11 cellular contexts compared by ENCODE assay signal in the genomic region with DNA sequence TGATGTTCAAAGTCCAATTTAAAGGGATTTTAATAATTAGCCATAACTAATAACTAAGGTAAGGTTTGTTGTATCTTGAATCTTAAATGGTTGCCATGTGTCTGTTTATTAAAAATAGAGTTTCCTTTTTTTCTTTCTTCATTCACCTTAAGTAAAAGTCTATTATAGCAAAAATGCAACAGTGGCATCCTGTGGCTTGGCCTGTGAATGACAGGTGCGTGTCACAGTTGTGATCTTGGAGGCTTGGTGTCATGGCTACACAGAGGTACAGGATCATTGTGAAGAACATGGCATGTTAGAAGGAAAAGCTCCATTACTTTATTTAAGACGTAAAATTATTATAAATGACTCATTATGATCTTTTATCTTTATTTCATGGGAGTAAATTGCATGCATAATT.
DNase-seq lines count a peak whose midpoint lies in the region; ATAC-seq and TF ChIP-seq lines count a peak whose summit lies in the region.
"Had no signal": no experiment of that assay in that cellular context is flagged by ENCODE, and none has a peak within 500 bp of the region (broad histone marks: within the 10 kb centered on the region; RNA-seq: fewer than 3 reads in every experiment).

No MANE protein-coding gene starts in this region.

- no peaks in the 10 kb centered on the region for H4K20me1 ChIP-seq in MM.1S (ENCODE audit: insufficient read depth, low read length)

- no peaks in the 10 kb centered on the region for H3K9me3 ChIP-seq in MM.1S (replicated peaks; ENCODE audit: insufficient read depth, low read length)

- no peak overlapping the region for H3K27ac ChIP-seq in MM.1S (ENCODE audit: low read length)

- peak; percentile 77 for TF ChIP-seq CTCF in MM.1S (IDR thresholded peaks at IDR 0.05; ENCODE audit: low read length)

- H2AFZ ChIP-seq in MM.1S (ENCODE audit: low read length), result no peak overlapping the region

- no peaks in the 10 kb centered on the region for H3K36me3 ChIP-seq in MM.1S (replicated peaks; ENCODE audit: insufficient read depth, low read length)

- H3F3A ChIP-seq in MM.1S (ENCODE audit: insufficient read depth, low read length), result peaks cover 4% of the 10 kb centered on the region; the same call in 1 of the 2 replicates

- peaks cover 6% of the 10 kb centered on the region; the same call in 1 of the 2 replicates for H3K4me1 ChIP-seq in MM.1S (ENCODE audit: low read length)

- H3K9me2 ChIP-seq in MM.1S (replicated peaks; ENCODE audit: insufficient read depth, low read length), result no peaks in the 10 kb centered on the region

- ATAC-seq in GM21381 (IDR thresholded peaks at IDR 0.05; ENCODE audit: unreplicated experiment), result peak; percentile 47

- intact Hi-C loops in cardiac septum (cut with DNase I), result no loop called here

- H3K9ac ChIP-seq in MM.1S (ENCODE audit: low read length), result no peak overlapping the region

- H3K27me3 ChIP-seq in MM.1S (replicated peaks; ENCODE audit: insufficient read depth, low read length), result 0 out of 2 replicates have a peak, but pooled peaks cover 3% of the 10 kb centered on the region

- H3K4me2 ChIP-seq in MM.1S (ENCODE audit: low read depth, low read length), result no peak overlapping the region

- DNase-seq in NCI-H2107 treated with DMSO at 0.1 percent for 48 hours (lab: John Stamatoyannopoulos, UW; ENCODE audit: unreplicated experiment) (peak; percentile 44), NCI-H2107 (lab: John Stamatoyannopoulos, UW) (no peak), MM.1S (peak; percentile 57), kidney tubule cell (ENCODE audit: low spot score) (peak; percentile 33), cardiac septum (ENCODE audit: low spot score) (no peak), HPDE6-E6E7 (ENCODE audit: extremely low spot score) (no peak), SK-N-DZ (ENCODE audit: low spot score) (no peak)
- DNase-seq: activated T-cell treated with anti-CD3 and anti-CD28 coated beads for 4 hours; effector memory CD4-positive, alpha-beta T cell had no signal

- H3K79me2 ChIP-seq in MM.1S (ENCODE audit: low read length), result no peaks in the 10 kb centered on the region

- H3K4me3 ChIP-seq in MM.1S (ENCODE audit: low read length), result no peak overlapping the region
- H3K4me3 ChIP-seq: lung had no signal

Comparison
In these comparisons a context has a peak if more than half of its experiments do, and no peak if none do; other contexts are left out.
1. DNase-seq: peak in NCI-H2107 treated with DMSO at 0.1 percent for 48 hours (single experiment), MM.1S (single experiment) and kidney tubule cell (single experiment); none in NCI-H2107 (single experiment), cardiac septum (single experiment), HPDE6-E6E7 (single experiment) and SK-N-DZ (single experiment).